12 cellular contexts compared by ENCODE assay signal in the genomic region with DNA sequence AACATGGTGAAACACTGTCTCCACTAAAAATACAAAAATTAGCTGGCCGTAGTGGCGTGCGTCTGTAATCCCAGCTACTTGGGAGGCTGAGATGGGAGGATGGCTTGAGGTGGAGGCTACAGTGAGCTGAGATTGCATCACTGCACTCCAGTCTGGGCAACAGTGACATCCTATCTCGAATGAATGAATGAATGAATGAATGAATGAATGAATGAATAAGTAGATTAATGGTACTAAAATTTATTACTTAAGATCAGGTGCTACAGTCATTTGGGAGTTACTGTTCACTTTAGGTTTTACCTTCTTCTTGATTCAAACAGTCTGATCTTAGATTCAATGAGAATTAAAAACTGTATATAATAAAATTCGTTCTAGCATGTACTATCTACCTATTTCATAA. TPM values are rescaled to one million over a fixed set of nuclear protein-coding genes. Genes with fewer than 3 reads are reported as not detected.
DNase-seq lines count a peak whose midpoint lies in the region; ATAC-seq and TF ChIP-seq lines count a peak whose summit lies in the region.
"Had no signal": no experiment of that assay in that cellular context is flagged by ENCODE, and none has a peak within 500 bp of the region (broad histone marks: within the 10 kb centered on the region; RNA-seq: fewer than 3 reads in every experiment).

No MANE protein-coding gene starts in this region.

- H3K27ac ChIP-seq in VCaP (peak overlapping the region; percentile 21; the same call in 1 of the 2 replicates), body of pancreas (peak overlapping the region in 3 of 4 donors; percentile 47 to 69 (median 60))

- TF ChIP-seq POLR2A in body of pancreas (IDR thresholded peaks at IDR 0.05), result no peak

- H3K27me3 ChIP-seq in body of pancreas, result no peaks in the 10 kb centered on the region

- ATAC-seq in body of pancreas (no peak), Right ventricle myocardium inferior (no peak)
- ATAC-seq: CD8-positive, alpha-beta T cell; GM23338 had no signal

- H3K9me3 ChIP-seq in body of pancreas, result no peaks in the 10 kb centered on the region

- 45 to 66% methylated on average over 5 of the region's 5 CpGs for WGBS in body of pancreas, 2 donors

- H3K36me3 ChIP-seq in body of pancreas (replicated peaks in 1 of 2; ENCODE audit: insufficient read depth in 1 of 2, low read depth in 2 of 2), result no peaks in the 10 kb centered on the region

- intact Hi-C loops in body of pancreas (cut with DNase I), result no loop called here
- intact Hi-C loops in Right ventricle myocardium inferior (cut with DNase I), result no loop called here

- peaks cover 27% of the 10 kb centered on the region for H3K4me1 ChIP-seq in body of pancreas

- TF ChIP-seq CTCF in VCaP (conservative IDR thresholded peaks at IDR 0.05) (no peak), body of pancreas (IDR thresholded peaks at IDR 0.05) (no peak)

- H3K4me3 ChIP-seq in GM08714 (ENCODE audit: low read length), result peak overlapping the region; percentile 6; the same call in 1 of the 2 replicates
- no peak overlapping the region for H3K4me3 ChIP-seq in body of pancreas
- H3K4me3 ChIP-seq: GM23338 had no signal

- no peak for DNase-seq in body of pancreas
- no peak for DNase-seq in T-helper 1 cell
- DNase-seq in Right ventricle myocardium inferior (ENCODE audit: missing footprints), result no peak
- no peak for DNase-seq in SW 1271 (lab: John Stamatoyannopoulos, UW)
- DNase-seq: CD8-positive, alpha-beta T cell; COR-L47; DND-41; GDM1; H9 had no signal

RNA-seq across cellular contexts. Expression of a gene that starts 31.6 kb away (rescaled TPM):
- total RNA-seq in body of pancreas (1 to 10 TPM; 2.6 to 7.3 TPM), Right ventricle myocardium inferior (6.6 TPM)

RNA-seq across cellular contexts. Expression of a gene that starts 54.6 kb away (rescaled TPM):
- total RNA-seq in body of pancreas (10 to 100 TPM; 23.1 to 24.4 TPM), Right ventricle myocardium inferior (5.4 TPM)
